In the genomic region with DNA sequence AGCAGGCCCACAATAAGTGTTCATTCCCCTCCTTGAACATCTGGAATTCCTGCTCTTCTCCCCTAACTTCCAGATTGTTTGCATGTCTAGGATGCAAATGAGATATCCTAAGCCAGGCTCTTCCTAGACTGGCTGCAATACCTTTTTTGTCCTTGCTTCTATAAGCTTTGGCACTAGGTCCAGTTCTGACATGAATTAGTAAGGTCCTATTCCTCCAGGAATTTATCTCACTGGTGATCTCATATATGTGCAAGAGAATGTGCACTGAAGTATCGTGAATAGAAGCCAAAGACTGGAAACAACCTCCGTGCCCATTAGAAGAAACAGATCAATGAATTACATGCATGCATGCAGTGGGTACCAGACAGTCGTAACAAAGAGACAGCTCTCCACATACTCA, we compare ENCODE assay signal across 22 cellular contexts. TPM values are rescaled to one million over a fixed set of nuclear protein-coding genes. Genes with fewer than 3 reads are reported as not detected.
DNase-seq lines count a peak whose midpoint lies in the region; ATAC-seq and TF ChIP-seq lines count a peak whose summit lies in the region.
"Had no signal": no experiment of that assay in that cellular context is flagged by ENCODE, and none has a peak within 500 bp of the region (broad histone marks: within the 10 kb centered on the region; RNA-seq: fewer than 3 reads in every experiment).

No MANE protein-coding gene starts in this region.

- H3K4me3 ChIP-seq in left ventricle myocardium inferior (no peak overlapping the region), esophagus muscularis mucosa (no peak overlapping the region)
- H3K4me3 ChIP-seq: GM23248, Peyer's patch had no signal

- no peak for TF ChIP-seq CTCF in left ventricle myocardium inferior (IDR thresholded peaks at IDR 0.05; ENCODE audit: borderline replicate concordance)
- no peak for TF ChIP-seq CTCF in esophagus muscularis mucosa (IDR thresholded peaks at IDR 0.05)

- no peak for TF ChIP-seq EP300 in esophagus muscularis mucosa (IDR thresholded peaks at IDR 0.05)

- H3K36me3 ChIP-seq in left ventricle myocardium inferior (no peaks in the 10 kb centered on the region), esophagus muscularis mucosa (no peaks in the 10 kb centered on the region)
- H3K36me3 ChIP-seq: Peyer's patch had no signal

- H3K9me3 ChIP-seq in left ventricle myocardium inferior (replicated peaks) = peaks cover 7% of the 10 kb centered on the region
- H3K9me3 ChIP-seq in esophagus muscularis mucosa = peaks cover 0 to 4% (median 0%) of the 10 kb centered on the region in 4 donors
- H3K9me3 ChIP-seq: Peyer's patch had no signal

- H3K27me3 ChIP-seq in left ventricle myocardium inferior (ENCODE audit: low read depth) = no peaks in the 10 kb centered on the region
- H3K27me3 ChIP-seq in esophagus muscularis mucosa = no peaks in the 10 kb centered on the region
- H3K27me3 ChIP-seq: Peyer's patch had no signal

- H3K27ac ChIP-seq in left ventricle myocardium inferior (replicated peaks) (peak overlapping the region; percentile 98), esophagus muscularis mucosa (replicated peaks in 1 of 4) (peak overlapping the region; percentile 82 to 90 (median 84))
- H3K27ac ChIP-seq: C4-2B, GM23248 had no signal

- no peak for TF ChIP-seq POLR2A in esophagus muscularis mucosa (IDR thresholded peaks at IDR 0.05; ENCODE audit: low read depth)

- DNase-seq in left ventricle myocardium inferior = no peak
- no peak for DNase-seq in Right ventricle myocardium inferior (ENCODE audit: missing footprints)
- DNase-seq in esophagus muscularis mucosa (ENCODE audit: extremely low spot score) = no peak
- DNase-seq in retina = peak; percentile 35
- no peak for DNase-seq in NCI-H1092 treated with DMSO at 0.1 percent for 48 hours (lab: John Stamatoyannopoulos, UW)
- no peak for DNase-seq in NCI-H1417 treated with DMSO at 0.1 percent for 48 hours (lab: John Stamatoyannopoulos, UW)
- no peak for DNase-seq in NCI-H1417 (lab: John Stamatoyannopoulos, UW)
- DNase-seq: Calu3; CD8-positive, alpha-beta memory T cell; DMS153; GM23248; H9; HFFc6; KBM-7; MM.1S; NCI-H1048; NCI-H146; NCI-H2081 treated with DMSO at 0.1 percent for 48 hours; NCI-H2171 treated with DMSO at 0.1 percent for 48 hours; NCI-H524 treated with DMSO at 0.1 percent for 48 hours; Peyer's patch had no signal

- no peak for ATAC-seq in Right ventricle myocardium inferior

- WGBS in esophagus muscularis mucosa = 61% methylated on average over 3 of the region's 3 CpGs

- intact Hi-C loops in left ventricle myocardium inferior (cut with micrococcal nuclease) (no loop called here), Right ventricle myocardium inferior (cut with DNase I) (loop anchor here (10.0 kb wide), 1 partner anchor 489 kb away; a partner anchor contains a TSS), esophagus muscularis mucosa (cut with DNase I) (no loop called here)

- H3K4me1 ChIP-seq in left ventricle myocardium inferior (peaks cover 90% of the 10 kb centered on the region), esophagus muscularis mucosa (peaks cover 66 to 92% (median 81%) of the 10 kb centered on the region in 4 donors)

RNA-seq across cellular contexts. Expression of a gene that starts 25.2 kb away (rescaled TPM):
- total RNA-seq in left ventricle myocardium inferior = 85.0 TPM
- 103 TPM for total RNA-seq in Right ventricle myocardium inferior
- total RNA-seq in esophagus muscularis mucosa = 100 to 1,000 TPM; 455 to 718 (median 676) TPM
